ENCODE assay signal across 9 cellular contexts in the genomic region with DNA sequence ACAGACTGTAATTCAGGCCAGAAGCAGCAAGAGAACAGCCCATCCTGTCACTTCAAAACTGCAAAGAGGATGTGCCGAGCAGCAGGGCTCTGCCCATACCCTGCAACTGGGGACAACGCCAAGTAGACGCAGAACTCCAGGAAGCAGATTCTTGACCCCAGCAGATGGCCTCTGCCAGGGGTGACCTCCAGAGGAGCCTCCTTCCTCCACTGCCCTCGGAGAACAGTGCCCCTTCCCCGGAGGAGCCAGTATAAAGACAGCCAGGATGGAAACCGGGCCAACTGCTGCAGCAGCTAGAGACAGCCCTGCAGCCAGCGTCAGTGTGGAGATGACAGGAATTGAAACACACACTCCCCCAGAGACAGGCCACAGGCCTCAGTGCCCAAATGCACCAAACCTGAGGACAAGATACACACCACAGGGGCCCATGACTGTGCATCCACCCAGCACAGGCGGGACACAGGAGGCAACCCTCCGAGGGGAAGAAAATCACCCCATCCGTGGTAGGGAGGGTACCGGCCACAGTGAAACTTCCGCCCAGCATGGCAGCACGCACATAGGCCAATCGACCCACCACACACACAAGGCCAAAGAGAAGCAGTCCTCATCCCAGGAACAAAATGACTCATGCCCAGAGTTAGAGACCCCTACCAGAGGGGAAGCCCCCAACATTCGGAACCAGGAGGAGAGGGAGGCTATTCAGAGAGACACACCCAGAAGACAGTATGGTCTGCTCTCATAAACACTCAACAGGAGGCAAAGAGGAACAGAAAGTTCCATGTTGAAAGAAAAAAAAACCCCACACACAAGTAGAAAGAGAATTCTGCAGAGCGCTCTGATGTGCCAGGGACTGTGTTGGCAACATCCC. TPM values are rescaled to one million over a fixed set of nuclear protein-coding genes. Genes with fewer than 3 reads are reported as not detected.
A peak's percentile ranks its signal among the peaks of the same experiment; 100 is the strongest.
DNase-seq lines count a peak whose midpoint lies in the region; ATAC-seq and TF ChIP-seq lines count a peak whose summit lies in the region.
"Had no signal": no experiment of that assay in that cellular context is flagged by ENCODE, and none has a peak within 500 bp of the region (broad histone marks: within the 10 kb centered on the region; RNA-seq: fewer than 3 reads in every experiment).

No MANE protein-coding gene starts in this region.

- peak overlapping the region; percentile 98 for H3K4me3 ChIP-seq in fibroblast of mammary gland (ENCODE audit: control insufficient read depth, low read depth, low read length)
- peak overlapping the region in 7 of 8 donors; percentile 3 to 98 (median 21) for H3K4me3 ChIP-seq in spleen

- H3K27me3 ChIP-seq in spleen (replicated peaks in 1 of 7): peaks cover 0 to 19% (median 5%) of the 10 kb centered on the region in 7 donors

- peak overlapping the region; percentile 54 to 94 (median 90) for H3K27ac ChIP-seq in spleen

- H3K9me3 ChIP-seq in spleen: no peaks in the 10 kb centered on the region

- TF ChIP-seq POLR2A in spleen (IDR thresholded peaks at IDR 0.05): no peak

- H3K27ac Mint-ChIP-seq in T-helper 1 cell treated with Interleukin-12 subunit alpha and Interleukin-12 subunit beta and Interleukin-4 antibody, amounts not matched to agents 30 μg/mL and 1 μg/mL, for 36 hours: peak overlapping the region; percentile 77

- peaks cover 20% of the 10 kb centered on the region for H3K36me3 Mint-ChIP-seq in T-helper 1 cell treated with Interleukin-12 subunit alpha and Interleukin-12 subunit beta and Interleukin-4 antibody, amounts not matched to agents 30 μg/mL and 1 μg/mL, for 36 hours (ENCODE audit: low read depth)

- no peaks in the 10 kb centered on the region for H3K9me3 Mint-ChIP-seq in T-helper 1 cell treated with Interleukin-12 subunit alpha and Interleukin-12 subunit beta and Interleukin-4 antibody, amounts not matched to agents 30 μg/mL and 1 μg/mL, for 36 hours

- DNase-seq in activated CD8-positive, alpha-beta memory T cell treated with anti-CD3 and anti-CD28 coated beads for 24 hours: peak; percentile 66
- DNase-seq in activated CD8-positive, alpha-beta memory T cell treated with anti-CD3 and anti-CD28 coated beads, Interleukin-2, amount 50 U/mL, for 4 hours: no peak
- peak; percentile 33 for DNase-seq in fibroblast of mammary gland (ENCODE audit: low read depth)
- peak; percentile 84 for DNase-seq in spleen
- no peak for DNase-seq in cortex of kidney (lab: John Stamatoyannopoulos, UW)
- no peak for DNase-seq in foreskin melanocyte
- DNase-seq: DND-41 had no signal

- intact Hi-C loops in spleen (cut with DNase I; ENCODE audit: low total_unique reads): loop anchor here (5.0 kb wide), 1 partner anchor 119 kb away; no protein-coding TSS in a partner anchor

- no peaks in the 10 kb centered on the region for H3K27me3 Mint-ChIP-seq in T-helper 1 cell treated with Interleukin-12 subunit alpha and Interleukin-12 subunit beta and Interleukin-4 antibody, amounts not matched to agents 30 μg/mL and 1 μg/mL, for 36 hours (ENCODE audit: low read depth)

- peaks cover 55 to 99% (median 91%) of the 10 kb centered on the region in 6 donors for H3K4me1 ChIP-seq in spleen

- peaks cover 54% of the 10 kb centered on the region for H3K4me1 Mint-ChIP-seq in T-helper 1 cell treated with Interleukin-12 subunit alpha and Interleukin-12 subunit beta and Interleukin-4 antibody, amounts not matched to agents 30 μg/mL and 1 μg/mL, for 36 hours (ENCODE audit: low read depth)

- peak overlapping the region; percentile 96 for H3K4me3 Mint-ChIP-seq in T-helper 1 cell treated with Interleukin-12 subunit alpha and Interleukin-12 subunit beta and Interleukin-4 antibody, amounts not matched to agents 30 μg/mL and 1 μg/mL, for 36 hours

- peak; percentile 35 for ATAC-seq in HG02970 (IDR thresholded peaks at IDR 0.05; ENCODE audit: low FRiP score, unreplicated experiment)

- no peak for TF ChIP-seq CTCF in fibroblast of mammary gland (conservative IDR thresholded peaks at IDR 0.05; ENCODE audit: control insufficient read depth, insufficient read depth, low read depth, low read length)
- TF ChIP-seq CTCF in spleen (IDR thresholded peaks at IDR 0.05 in 8 of 11, conservative IDR thresholded peaks at IDR 0.05 in 3 of 11): no peak

- peaks cover 0 to 7% (median 0%) of the 10 kb centered on the region in 6 donors for H3K36me3 ChIP-seq in spleen

- 15 to 42% (median 30%) methylated on average over 11 to 16 of the region's 16 CpGs for WGBS in spleen, 5 donors

RNA-seq across cellular contexts. Expression of a gene that starts 5.6 kb away (rescaled TPM):
- 100 to 1,000 TPM; 168 to 370 (median 289) TPM for total RNA-seq in spleen
- 10 to 100 TPM; 11.8 to 24.0 (median 12.0) TPM for polyA plus RNA-seq in spleen

RNA-seq across cellular contexts. Expression of a gene that starts 32.7 kb away (rescaled TPM):
- 1,000 to 10,000 TPM in 6 of 7 donors, 100 to 1,000 TPM in 1; 989 to 1,475 (median 1,270) TPM for total RNA-seq in spleen
- 1,000 to 10,000 TPM; 2,364 to 2,501 (median 2,474) TPM for polyA plus RNA-seq in spleen

RNA-seq across cellular contexts. Expression of a gene that starts 50.3 kb away (rescaled TPM):
- 10 to 100 TPM; 14.4 to 30.9 (median 20.1) TPM for total RNA-seq in spleen
- 10 to 100 TPM; 14.5 to 24.1 (median 16.1) TPM for polyA plus RNA-seq in spleen

Comparison
In these comparisons a context has a peak if more than half of its experiments do, and no peak if none do; other contexts are left out.
1. DNase-seq: peak in activated CD8-positive, alpha-beta memory T cell treated with anti-CD3 and anti-CD28 coated beads for 24 hours (single experiment), fibroblast of mammary gland (single experiment) and spleen (single experiment); none in activated CD8-positive, alpha-beta memory T cell treated with anti-CD3 and anti-CD28 coated beads, Interleukin-2, amount 50 U/mL, for 4 hours (single experiment), cortex of kidney (single experiment) and foreskin melanocyte (single experiment).